8 cellular contexts compared by ENCODE assay signal in the genomic region with DNA sequence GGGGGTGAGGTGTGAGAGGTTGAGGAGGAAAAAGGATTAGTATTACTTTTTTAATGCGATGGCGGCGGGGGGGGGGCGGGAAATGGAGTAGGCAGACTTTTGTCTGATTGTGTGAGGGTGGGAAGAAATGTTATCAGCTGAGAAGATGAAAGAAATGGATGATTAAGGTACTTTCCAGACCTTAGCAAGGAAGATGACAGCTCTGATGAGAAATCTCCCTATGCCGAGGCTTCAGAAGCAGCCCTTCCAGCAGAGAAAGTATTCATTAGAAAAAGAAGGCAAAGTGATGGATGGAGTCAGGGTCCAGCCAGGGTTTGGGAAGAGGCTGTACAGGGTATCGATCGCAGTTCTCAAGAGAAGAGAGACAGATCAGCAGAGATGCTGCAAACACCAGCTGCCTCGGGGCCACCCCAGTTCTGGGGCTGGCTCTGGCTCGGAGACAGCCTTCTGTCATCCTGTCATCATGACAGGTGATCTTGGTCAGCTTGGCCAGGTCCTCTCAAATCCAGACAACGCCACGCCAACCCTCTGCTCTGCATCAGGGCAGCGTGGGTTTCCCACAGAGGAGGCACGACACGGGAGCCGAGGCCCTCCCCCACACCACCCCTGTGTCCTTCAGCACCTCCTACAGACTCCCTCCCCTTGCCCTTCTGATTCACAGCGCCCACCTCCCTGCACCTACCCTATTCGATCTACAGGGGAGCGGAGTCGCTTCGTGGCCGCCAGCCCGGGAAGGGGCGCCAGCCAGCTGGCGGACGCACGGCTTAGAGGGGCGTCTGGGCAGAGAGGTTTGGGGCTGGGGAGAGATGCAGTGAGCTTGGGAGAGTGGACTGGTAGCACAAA. TPM values are rescaled to one million over a fixed set of nuclear protein-coding genes. Genes with fewer than 3 reads are reported as not detected.
DNase-seq lines count a peak whose midpoint lies in the region; ATAC-seq and TF ChIP-seq lines count a peak whose summit lies in the region.

No MANE protein-coding gene starts in this region.

- intact Hi-C loops in CD14-positive monocyte (cut with micrococcal nuclease), result loop anchor here (2.0 to 5.0 kb wide), 2 partner anchors 56 kb away; partner anchors contain the start of gene PSMA5 (in 2 of the 2)

- peaks cover 6 to 11% of the 10 kb centered on the region in 2 donors for H3K36me3 Mint-ChIP-seq in CD14-positive monocyte

- H3K9me3 Mint-ChIP-seq in CD14-positive monocyte, result no peaks in the 10 kb centered on the region

- H3K27ac ChIP-seq in caudate nucleus (ENCODE audit: low read depth, low read length), result peak overlapping the region; percentile 94

- ATAC-seq in GM19395 (IDR thresholded peaks at IDR 0.05; ENCODE audit: unreplicated experiment), result peak; percentile 26
- ATAC-seq in HG03439 (IDR thresholded peaks at IDR 0.05; ENCODE audit: unreplicated experiment), result peak; percentile 22
- peak; percentile 23 for ATAC-seq in left lobe of liver
- peak; percentile 37 for ATAC-seq in stimulated activated naive CD8-positive, alpha-beta T cell treated with anti-CD3 and anti-CD28 coated beads, Interleukin-15, Interleukin-2, amounts not matched to agents 100 U/mL and 50 U/mL, for 24 hours

- peaks cover 32 to 38% (median 35%) of the 10 kb centered on the region in 3 donors for H3K27me3 Mint-ChIP-seq in CD14-positive monocyte (ENCODE audit: low read depth in 3 of 3)

- H3K4me1 Mint-ChIP-seq in CD14-positive monocyte, result peaks cover 36% of the 10 kb centered on the region

- no peak for TF ChIP-seq CTCF in CD14-positive monocyte (IDR thresholded peaks at IDR 0.05)

- peak overlapping the region; percentile 89 to 97 for H3K4me3 Mint-ChIP-seq in CD14-positive monocyte

- peak; percentile 45 for DNase-seq in CD14-positive monocyte (ENCODE audit: low spot score)
- peak; percentile 24 for DNase-seq in SW480 (ENCODE audit: low spot score)
- peak in 42 of 61 donors; percentile 31 to 89 (median 70) for DNase-seq in caudate nucleus (lab: John Stamatoyannopoulos, UW)
- DNase-seq in left lobe of liver (ENCODE audit: low spot score), result no peak
- peak; percentile 43 for DNase-seq in stimulated activated naive CD8-positive, alpha-beta T cell treated with anti-CD3 and anti-CD28 coated beads, Interleukin-15, Interleukin-2, amounts not matched to agents 100 U/mL and 50 U/mL, for 24 hours
- DNase-seq in SIG-M5 (lab: John Stamatoyannopoulos, UW), result no peak

- H3K27ac Mint-ChIP-seq in CD14-positive monocyte, result peak overlapping the region in 2 of 7 donors; percentile 40 to 56

RNA-seq across cellular contexts. Expression of gene ATXN7L2, which starts 0.7 kb away (rescaled TPM):
- 1 to 10 TPM; 1.1 to 1.7 TPM for polyA plus RNA-seq in CD14-positive monocyte
- total RNA-seq in left lobe of liver, result 4.3 TPM

RNA-seq across cellular contexts. Expression of gene CYB561D1, which starts 10.9 kb away (rescaled TPM):
- polyA plus RNA-seq in CD14-positive monocyte, result 1 to 10 TPM; 1.4 to 4.2 TPM
- 3.3 TPM for total RNA-seq in left lobe of liver

RNA-seq across cellular contexts. Expression of gene SYPL2, which starts 16.7 kb away (rescaled TPM):
- polyA plus RNA-seq in CD14-positive monocyte, result under 1 TPM in 1 of 2 donors, not detected in 1; 0.12 TPM
- 9.6 TPM for total RNA-seq in left lobe of liver

RNA-seq across cellular contexts. Expression of gene AMIGO1, which starts 26.5 kb away (rescaled TPM):
- under 1 TPM; 0.07 to 0.26 TPM for polyA plus RNA-seq in CD14-positive monocyte
- total RNA-seq in left lobe of liver, result 3.5 TPM

RNA-seq across cellular contexts. Expression of gene GPR61, which starts 56.7 kb away (rescaled TPM):
- under 1 TPM in 1 of 2 donors, not detected in 1; 0.28 TPM for polyA plus RNA-seq in CD14-positive monocyte
- not detected for total RNA-seq in left lobe of liver

Comparison
In these comparisons a context has a peak if more than half of its experiments do, and no peak if none do; other contexts are left out.
1. DNase-seq: peak in CD14-positive monocyte (single experiment), SW480 (single experiment), caudate nucleus (42 of 61) and stimulated activated naive CD8-positive, alpha-beta T cell treated with anti-CD3 and anti-CD28 coated beads, Interleukin-15, Interleukin-2, amounts not matched to agents 100 U/mL and 50 U/mL, for 24 hours (single experiment); none in left lobe of liver (single experiment) and SIG-M5 (single experiment).
2. Peak in every context shown above with its lines, with median percentiles within 50 percentile points of each other: ATAC-seq.